Comparison of ENCODE assay signal across 31 cellular contexts in the genomic region with DNA sequence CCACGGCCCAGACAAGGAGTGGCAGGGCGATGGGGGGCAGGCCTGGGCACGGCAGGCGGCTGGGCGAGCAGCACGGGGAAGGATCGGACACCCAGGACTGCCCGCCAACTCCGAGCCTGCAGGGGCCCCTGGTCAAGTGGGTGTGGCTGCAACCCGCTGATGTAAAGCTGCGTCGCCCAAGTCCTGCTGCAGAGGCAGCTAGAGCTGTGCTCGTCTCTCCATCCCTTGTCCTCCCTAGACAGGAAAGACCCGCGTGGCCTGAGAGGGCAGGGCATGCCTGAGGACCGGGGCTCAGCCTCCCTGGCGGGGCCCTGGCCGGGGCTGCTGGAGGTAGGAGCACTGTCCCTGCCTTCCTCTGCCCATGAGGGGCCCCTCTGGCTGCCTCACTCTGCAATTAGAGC.
"Had no signal": no experiment of that assay in that cellular context is flagged by ENCODE, and none has a peak within 500 bp of the region (broad histone marks: within the 10 kb centered on the region; RNA-seq: fewer than 3 reads in every experiment).

No MANE protein-coding gene starts in this region.

- H3K27me3 Mint-ChIP-seq: activated B cell treated with CpG ODN at 0.5 μM for 24 hours; activated CD4-positive, alpha-beta memory T cell treated with anti-CD3 and anti-CD28 coated beads for 36 hours had no signal

- ATAC-seq: activated naive CD4-positive, alpha-beta T cell treated with anti-CD3 and anti-CD28 coated beads, Interleukin-2, amount 50 U/mL, for 72 hours; activated T-cell treated with anti-CD3 and anti-CD28 coated beads, Interleukin-2, amount 50 U/mL, for 4 hours; Panc1; Right ventricle myocardium inferior; SK-N-SH treated with all-trans-retinoic acid at 6 μM for 48 hours had no signal

- DNase-seq: activated B cell treated with CpG ODN at 0.5 μM for 24 hours; activated CD4-positive, alpha-beta memory T cell treated with anti-CD3 and anti-CD28 coated beads for 36 hours; activated CD4-positive, alpha-beta T cell treated with anti-CD3 and anti-CD28 coated beads for 4 hours; activated CD4-positive, alpha-beta T cell treated with anti-CD3 and anti-CD28 coated beads, Interleukin-2, amount 50 U/mL, for 1 hour; activated CD4-positive, CD25-positive, alpha-beta regulatory T cell treated with anti-CD3 and anti-CD28 coated beads, Interleukin-2, amount 50 U/mL, for 72 hours; activated CD8-positive, alpha-beta memory T cell treated with anti-CD3 and anti-CD28 coated beads, Interleukin-2, amount 50 U/mL, for 4 hours; activated gamma-delta T cell treated with Interleukin-2 at 50 U/mL for 16 hours; activated naive CD4-positive, alpha-beta T cell treated with anti-CD3 and anti-CD28 coated beads for 36 hours; activated T-cell treated with anti-CD3 and anti-CD28 coated beads for 4 hours; activated T-cell treated with anti-CD3 and anti-CD28 coated beads, Interleukin-2, amount 50 U/mL, for 4 hours; amniotic stem cell; brain microvascular endothelial cell; central memory CD4-positive, alpha-beta T cell; NCI-H1092 treated with DMSO at 0.1 percent for 48 hours; NCI-H1417; NCI-H146; NCI-H187; NCI-H2081; NCI-H345; NCI-H524 treated with DMSO at 0.1 percent for 48 hours; SIG-M5; SW 1271; T-helper 1 cell; T-helper 2 cell; T-helper 9 cell had no signal

- H3K27ac Mint-ChIP-seq: activated B cell treated with CpG ODN at 0.5 μM for 24 hours; activated CD4-positive, alpha-beta memory T cell treated with anti-CD3 and anti-CD28 coated beads for 36 hours; activated naive CD4-positive, alpha-beta T cell treated with anti-CD3 and anti-CD28 coated beads for 36 hours; activated naive CD4-positive, alpha-beta T cell treated with anti-CD3 and anti-CD28 coated beads, Interleukin-2, amount 50 U/mL, for 72 hours; activated T-helper 1 cell treated with anti-CD3 and anti-CD28 coated beads, Interleukin-12 subunit alpha, Interleukin-12 subunit beta, Interleukin-2, Interleukin-4 antibody, amounts not matched to agents 30 ng/mL and 10 ng/mL and 1 ng/mL, durations not matched to agents 14 hours and 24 hours and 36 hours had no signal

- H3K36me3 ChIP-seq: brain microvascular endothelial cell had no signal

- H3K4me3 Mint-ChIP-seq: activated B cell treated with CpG ODN at 0.5 μM for 24 hours; activated CD4-positive, alpha-beta memory T cell treated with anti-CD3 and anti-CD28 coated beads for 36 hours; activated naive CD4-positive, alpha-beta T cell treated with anti-CD3 and anti-CD28 coated beads for 36 hours; activated T-cell treated with anti-CD3 and anti-CD28 coated beads, Interleukin-2, amount 50 U/mL, for 4 hours; activated T-helper 1 cell treated with anti-CD3 and anti-CD28 coated beads, Interleukin-12 subunit alpha, Interleukin-12 subunit beta, Interleukin-2, Interleukin-4 antibody, amounts not matched to agents 30 ng/mL and 10 ng/mL and 1 ng/mL, durations not matched to agents 14 hours and 24 hours and 36 hours had no signal

- H3K9me3 Mint-ChIP-seq: activated B cell treated with CpG ODN at 0.5 μM for 24 hours; activated CD4-positive, alpha-beta memory T cell treated with anti-CD3 and anti-CD28 coated beads for 36 hours; activated naive CD4-positive, alpha-beta T cell treated with anti-CD3 and anti-CD28 coated beads for 36 hours; activated naive CD4-positive, alpha-beta T cell treated with anti-CD3 and anti-CD28 coated beads, Interleukin-2, amount 50 U/mL, for 72 hours; activated T-cell treated with anti-CD3 and anti-CD28 coated beads, Interleukin-2, amount 50 U/mL, for 4 hours; activated T-helper 1 cell treated with anti-CD3 and anti-CD28 coated beads, Interleukin-12 subunit alpha, Interleukin-12 subunit beta, Interleukin-2, Interleukin-4 antibody, amounts not matched to agents 30 ng/mL and 10 ng/mL and 1 ng/mL, durations not matched to agents 14 hours and 24 hours and 36 hours had no signal

- H3K36me3 Mint-ChIP-seq: activated CD4-positive, alpha-beta memory T cell treated with anti-CD3 and anti-CD28 coated beads for 36 hours; activated naive CD4-positive, alpha-beta T cell treated with anti-CD3 and anti-CD28 coated beads, Interleukin-2, amount 50 U/mL, for 72 hours had no signal

- H3K4me1 Mint-ChIP-seq: activated B cell treated with CpG ODN at 0.5 μM for 24 hours had no signal

- H3K27ac ChIP-seq: brain microvascular endothelial cell, VCaP had no signal
